ENCODE assay signal across 23 cellular contexts in genomic region chr10:109178576-109178975, GRCh38.
"Had no signal": no experiment of that assay in that cellular context is flagged by ENCODE, and none has a peak within 500 bp of the region (broad histone marks: within the 10 kb centered on the region; RNA-seq: fewer than 3 reads in every experiment).

No MANE protein-coding gene starts in this region.

- H3K4me3 Mint-ChIP-seq: memory B cell; naive thymus-derived CD4-positive, alpha-beta T cell; nephron progenitor cell; stimulated activated effector memory CD8-positive, alpha-beta T cell treated with anti-CD3 and anti-CD28 coated beads, Interleukin-12 subunit alpha, Interleukin-12 subunit beta, amount 100 ng/mL, for 72 hours had no signal

- H3K27ac ChIP-seq: dorsolateral prefrontal cortex, foreskin keratinocyte, gastroesophageal sphincter, heart left ventricle, hepatocyte, prostate gland, right atrium auricular region, stomach, thyroid gland had no signal

- H3K4me1 Mint-ChIP-seq: memory B cell; naive thymus-derived CD4-positive, alpha-beta T cell; nephron progenitor cell; stimulated activated effector memory CD8-positive, alpha-beta T cell treated with anti-CD3 and anti-CD28 coated beads, Interleukin-12 subunit alpha, Interleukin-12 subunit beta, amount 100 ng/mL, for 72 hours had no signal

- H3K79me2 ChIP-seq: hepatocyte had no signal

- H3K9me3 ChIP-seq: gastroesophageal sphincter, prostate gland, right atrium auricular region, thyroid gland had no signal

- H3K4me1 ChIP-seq: foreskin keratinocyte, gastroesophageal sphincter, heart left ventricle, prostate gland, right atrium auricular region, stomach, thyroid gland had no signal

- H3K36me3 Mint-ChIP-seq: memory B cell; naive thymus-derived CD4-positive, alpha-beta T cell; stimulated activated effector memory CD8-positive, alpha-beta T cell treated with anti-CD3 and anti-CD28 coated beads, Interleukin-12 subunit alpha, Interleukin-12 subunit beta, amount 100 ng/mL, for 72 hours had no signal

- H3K4me2 ChIP-seq: hepatocyte had no signal

- H3K4me3 ChIP-seq: dorsolateral prefrontal cortex, gastroesophageal sphincter, heart left ventricle, hepatocyte, lung, prostate gland, right atrium auricular region, stomach, thyroid gland had no signal

- ATAC-seq: foreskin keratinocyte; gastroesophageal sphincter; heart left ventricle; left lobe of liver; naive thymus-derived CD4-positive, alpha-beta T cell; sciatic nerve; stimulated activated effector memory CD8-positive, alpha-beta T cell treated with anti-CD3 and anti-CD28 coated beads, Interleukin-12 subunit alpha, Interleukin-12 subunit beta, amount 100 ng/mL, for 72 hours had no signal

- H2AFZ ChIP-seq: hepatocyte had no signal

- H3K27me3 ChIP-seq: foreskin keratinocyte, gastroesophageal sphincter, heart left ventricle, hepatocyte, right atrium auricular region, stomach, thyroid gland had no signal

- H3K27me3 Mint-ChIP-seq: memory B cell; naive thymus-derived CD4-positive, alpha-beta T cell had no signal

- DNase-seq: dorsolateral prefrontal cortex; effector CD4-positive, alpha-beta T cell; foreskin keratinocyte; heart left ventricle; kidney; naive thymus-derived CD4-positive, alpha-beta T cell; nephron progenitor cell; nucleus accumbens; stimulated activated CD4-positive, alpha-beta T cell treated with anti-CD3 and anti-CD28 coated beads, Interleukin-2, amount 100 ng/mL, for 24 hours; stimulated activated CD4-positive, alpha-beta T cell treated with anti-CD3 and anti-CD28 coated beads, Interleukin-4, amount 100 ng/mL, for 24 hours; stimulated activated naive CD4-positive, alpha-beta T cell treated with Interleukin-2 at 50 U/mL for 16 hours; stomach; thyroid gland; trophoblast cell had no signal

- H3K36me3 ChIP-seq: gastroesophageal sphincter, heart left ventricle, prostate gland, right atrium auricular region, stomach, thyroid gland had no signal
